In genomic region chr10:92848441-92849233, GRCh38 we compare ENCODE assay signal across 1 cellular context.
A peak's percentile ranks its signal among the peaks of the same experiment; 100 is the strongest.
TF ChIP-seq lines count a peak whose summit lies in the region.

EXOC6 (plus strand) TSS chr10:92848520; CDS start chr10:92848534, 14 bp downstream.

TF ChIP-seq in Ishikawa, 13 proteins besides CTCF, POLR2A, EP300 and RAD21 (continued from another document):
- 0 out of 2 replicates have a peak, but pooled peaks have one; percentile 15 for TF ChIP-seq REST (IDR thresholded peaks at IDR 0.05; ENCODE audit: low read depth)
- no peak for TF ChIP-seq CREB1 (IDR thresholded peaks at IDR 0.05; ENCODE audit: low read depth)
- TF ChIP-seq ZBTB7A (IDR thresholded peaks at IDR 0.05; ENCODE audit: low read depth), result peak; percentile 86
- TF ChIP-seq CEBPB (IDR thresholded peaks at IDR 0.05), result no peak
- TF ChIP-seq YY1 (IDR thresholded peaks at IDR 0.05; ENCODE audit: low read depth), result peak; percentile 97
- TF ChIP-seq EGR1 (IDR thresholded peaks at IDR 0.05), result peak; percentile 97
- peak; percentile 90 for TF ChIP-seq TAF1 (IDR thresholded peaks at IDR 0.05; ENCODE audit: low read depth)
- peak; percentile 24 for TF ChIP-seq TEAD4 (IDR thresholded peaks at IDR 0.05)
